ENCODE assay signal across 26 cellular contexts in genomic region chr3:117114517-117115265, GRCh38.
A peak's percentile ranks its signal among the peaks of the same experiment; 100 is the strongest.
DNase-seq lines count a peak whose midpoint lies in the region; ATAC-seq, FAIRE-seq and TF ChIP-seq lines count a peak whose summit lies in the region.
"Had no signal": no experiment of that assay in that cellular context is flagged by ENCODE, and none has a peak within 500 bp of the region (broad histone marks: within the 10 kb centered on the region; RNA-seq: fewer than 3 reads in every experiment).

No MANE protein-coding gene starts in this region.

- no peak overlapping the region for H3K4me2 ChIP-seq in H9 (ENCODE audit: insufficient read depth, insufficient read length, low read length)
- H3K4me2 ChIP-seq in H1 (ENCODE audit: insufficient read depth in 1 of 2, low read depth in 2 of 2, low read length in 2 of 2), result peak overlapping the region; percentile 15 to 16; a peak in 1 of 4 replicates
- peak overlapping the region; percentile 50 for H3K4me2 ChIP-seq in neural progenitor cell
- H3K4me2 ChIP-seq: BLaER1 had no signal

- H3K4ac ChIP-seq in H9 (ENCODE audit: low read depth, low read length) (no peak overlapping the region), H1 (replicated peaks; ENCODE audit: insufficient read length, low read depth, low read length) (no peak overlapping the region)

- POLR2A ChIA-PET in H1 (lab: Charles Lee; ENCODE audit: partially characterized antibody), result interaction anchor here (0.7 kb wide), 1 partner anchor 19 kb away, joined by 3 read pairs; no protein-coding TSS in a partner anchor

- no peak overlapping the region for H3K18ac ChIP-seq in H9 (ENCODE audit: insufficient read length, low read depth, low read length)
- H3K18ac ChIP-seq in H1 (ENCODE audit: extremely low read depth, low read length), result no peak overlapping the region

- H4K20me1 ChIP-seq in H9 (ENCODE audit: control insufficient read depth, insufficient read depth, insufficient read length), result no peaks in the 10 kb centered on the region
- no peaks in the 10 kb centered on the region for H4K20me1 ChIP-seq in H1 (replicated peaks in 1 of 2; ENCODE audit: control insufficient read depth in 1 of 2, insufficient read depth in 2 of 2, low read length in 2 of 2)
- H4K20me1 ChIP-seq in neural progenitor cell (ENCODE audit: low read depth), result no peaks in the 10 kb centered on the region
- H4K20me1 ChIP-seq: BLaER1 had no signal

- no peak overlapping the region for H3K56ac ChIP-seq in H9 (ENCODE audit: insufficient read length, low read depth, low read length)
- no peak overlapping the region for H3K56ac ChIP-seq in H1 (replicated peaks; ENCODE audit: insufficient read length, low read depth, low read length)

- H3K4me1 ChIP-seq in H9 (ENCODE audit: insufficient read depth, low read length), result peaks cover 8% of the 10 kb centered on the region; the same call in 1 of the 2 replicates
- H3K4me1 ChIP-seq in H1 (replicated peaks in 1 of 4; ENCODE audit: control insufficient read depth in 3 of 4, insufficient read depth in 4 of 4, low read length in 3 of 4), result peaks cover 0 to 6% (median 4%) of the 10 kb centered on the region in 4 experiments; a peak in 3 of 7 replicates
- H3K4me1 ChIP-seq in neural progenitor cell, result peaks cover 25% of the 10 kb centered on the region
- H3K4me1 ChIP-seq: BLaER1 had no signal

- TF ChIP-seq CTCF in H9 (conservative IDR thresholded peaks at IDR 0.05) (no peak), H1 (IDR thresholded peaks at IDR 0.05; ENCODE audit: control extremely low read depth in 1 of 3, insufficient read depth in 1 of 3, low read depth in 1 of 3, low read length in 3 of 3) (no peak), neural progenitor cell (IDR thresholded peaks at IDR 0.05) (no peak)

- H4K8ac ChIP-seq in H9 (replicated peaks; ENCODE audit: insufficient read length, low read depth, low read length) (no peak overlapping the region), H1 (ENCODE audit: extremely low read depth, insufficient read depth, low read length) (no peak overlapping the region)

- H2BK20ac ChIP-seq in H9 (ENCODE audit: low read depth, low read length, poor library complexity, severe bottlenecking) (no peak overlapping the region), H1 (ENCODE audit: low read length) (no peak overlapping the region)

- H3K23me2 ChIP-seq in H9 (ENCODE audit: insufficient read length, low read depth, low read length, poor library complexity, severe bottlenecking) (no peaks in the 10 kb centered on the region), H1 (ENCODE audit: low read depth, low read length) (no peaks in the 10 kb centered on the region)

- no peaks in the 10 kb centered on the region for H3K9me3 Mint-ChIP-seq in H9
- no peaks in the 10 kb centered on the region for H3K9me3 Mint-ChIP-seq in neural progenitor cell

- H3K4me3 Mint-ChIP-seq in H9 (no peak overlapping the region), neural progenitor cell (no peak overlapping the region)
- H3K4me3 Mint-ChIP-seq: CD4-positive, CD25-positive, alpha-beta regulatory T cell had no signal

- FAIRE-seq in H1 (lab: Jason Lieb, UNC), result no peak
- FAIRE-seq: D721Med, G401.6, H54, K562, RCC 7860 had no signal

- H2BK15ac ChIP-seq in H9 (ENCODE audit: low read depth, low read length) (no peak overlapping the region), H1 (ENCODE audit: low read length) (no peak overlapping the region)

- H2AK5ac ChIP-seq in H9 (ENCODE audit: insufficient read length, low read length), result no peak overlapping the region
- no peak overlapping the region for H2AK5ac ChIP-seq in H1 (ENCODE audit: low read depth, low read length)

- H3F3A ChIP-seq in neural progenitor cell (ENCODE audit: low read depth), result peaks cover 10% of the 10 kb centered on the region

- TF ChIP-seq EP300 in H1 (IDR thresholded peaks at IDR 0.05; ENCODE audit: borderline replicate concordance in 1 of 2, low read depth in 2 of 2, low read length in 2 of 2), result no peak

- H2AFZ ChIP-seq in H9 (ENCODE audit: low read length), result no peak overlapping the region
- H2AFZ ChIP-seq in H1 (ENCODE audit: low read length), result no peak overlapping the region
- peak overlapping the region; percentile 1 for H2AFZ ChIP-seq in neural progenitor cell (replicated peaks)

- H3K27ac Mint-ChIP-seq in H9 (peak overlapping the region; percentile 11 to 93 (median 23); a peak in 4 of 7 replicates), neural progenitor cell (no peak overlapping the region)
- H3K27ac Mint-ChIP-seq: CD4-positive, CD25-positive, alpha-beta regulatory T cell had no signal

- no peaks in the 10 kb centered on the region for H3K9me3 ChIP-seq in H9 (ENCODE audit: control insufficient read depth, low read depth, low read length)
- H3K9me3 ChIP-seq in SK-N-MC (ENCODE audit: low read depth, low read length), result no peaks in the 10 kb centered on the region
- H3K9me3 ChIP-seq in H1 (ENCODE audit: insufficient read depth in 2 of 2, low read depth in 1 of 2, low read length in 1 of 2), result no peaks in the 10 kb centered on the region
- H3K9me3 ChIP-seq in neural progenitor cell (ENCODE audit: low read depth), result no peaks in the 10 kb centered on the region
- H3K9me3 ChIP-seq: BLaER1 had no signal

- H2BK5ac ChIP-seq in H9 (ENCODE audit: insufficient read length, low read length) (no peak overlapping the region), H1 (ENCODE audit: low read depth, low read length) (no peak overlapping the region)

- CTCF ChIA-PET in H1 (lab: Charles Lee; ENCODE audit: partially characterized antibody), result interaction anchor here (1.0 to 1.2 kb wide), 2 partner anchors 13 to 55 kb away, joined by 3 read pairs; no protein-coding TSS in a partner anchor

- H3K27ac ChIP-seq in H9 (ENCODE audit: insufficient read length, low read depth, low read length) (peak overlapping the region; percentile 74), SK-N-MC (peak overlapping the region; percentile 98), H1 (ENCODE audit: low read depth, low read length) (no peak overlapping the region), neural progenitor cell (peak overlapping the region; percentile 48)
- H3K27ac ChIP-seq: BLaER1 had no signal

- no peak overlapping the region for H3T11ph ChIP-seq in H9 (ENCODE audit: low read length)

- H3K4me3 ChIP-seq in SK-N-MC, result peak overlapping the region; percentile 70
- 0 out of 8 replicates have a peak overlapping the region, but pooled peaks of 1 of the 4 experiments have one; percentile 5 for H3K4me3 ChIP-seq in H1 (ENCODE audit: extremely low read depth in 1 of 4, insufficient read depth in 2 of 4, low read depth in 3 of 4, low read length in 4 of 4)
- H3K4me3 ChIP-seq in neural progenitor cell, result no peak overlapping the region
- H3K4me3 ChIP-seq: BLaER1, K562 had no signal

- H3K9ac ChIP-seq in H9 (ENCODE audit: extremely low read depth, insufficient read length, low read length) (no peak overlapping the region), SK-N-MC (ENCODE audit: insufficient read length) (peak overlapping the region; percentile 52), H1 (replicated peaks in 1 of 4; ENCODE audit: extremely low read depth in 1 of 4, low read depth in 3 of 4, low read length in 3 of 4) (no peak overlapping the region), neural progenitor cell (no peak overlapping the region)
- H3K9ac ChIP-seq: BLaER1 had no signal

- H3K14ac ChIP-seq in H9 (ENCODE audit: insufficient read depth, low read length) (no peak overlapping the region), H1 (ENCODE audit: insufficient read length) (no peak overlapping the region)

- no peak overlapping the region for H2BK12ac ChIP-seq in H9 (ENCODE audit: insufficient read length, low read depth, low read length)
- H2BK12ac ChIP-seq in H1 (ENCODE audit: low read depth, low read length), result peak overlapping the region; percentile 32; the same call in 1 of the 2 replicates

- peaks cover 23 to 34% of the 10 kb centered on the region in 2 experiments for H3K4me1 Mint-ChIP-seq in H9
- peaks cover 20% of the 10 kb centered on the region for H3K4me1 Mint-ChIP-seq in neural progenitor cell
- H3K4me1 Mint-ChIP-seq: CD4-positive, CD25-positive, alpha-beta regulatory T cell had no signal

- H3K23ac ChIP-seq in H9 (ENCODE audit: insufficient read length, low read depth, low read length) (no peak overlapping the region), H1 (ENCODE audit: insufficient read length) (no peak overlapping the region)

- H3K36me3 ChIP-seq in SK-N-MC (ENCODE audit: insufficient read depth, low read length) (no peaks in the 10 kb centered on the region), H1 (ENCODE audit: control insufficient read depth in 2 of 4, insufficient read depth in 4 of 4, low read length in 3 of 4) (no peaks in the 10 kb centered on the region), neural progenitor cell (no peaks in the 10 kb centered on the region)
- H3K36me3 ChIP-seq: BLaER1 had no signal

- no peak for DNase-seq in H9
- peak; percentile 76 for DNase-seq in SK-N-MC (ENCODE audit: low read depth, low spot score)
- peak in 1 of 2 experiments; percentile 5 for DNase-seq in H1 (ENCODE audit: low read depth in 1 of 2, low spot score in 2 of 2)
- peak; percentile 16 for DNase-seq in neural progenitor cell (ENCODE audit: low spot score)
- DNase-seq in activated CD4-positive, alpha-beta T cell treated with anti-CD3 and anti-CD28 coated beads, Interleukin-2, amount 50 U/mL, for 1 hour, result no peak
- DNase-seq: CD4-positive, CD25-positive, alpha-beta regulatory T cell; DMS53; Kasumi-1; MV-4-11; NCI-H1105; NCI-H1436 treated with DMSO at 0.1 percent for 48 hours; NCI-H2171 treated with DMSO at 0.1 percent for 48 hours; NCI-H345; NCI-H510A treated with DMSO at 0.1 percent for 48 hours; NCI-H748 treated with DMSO at 0.1 percent for 48 hours; SIG-M5 had no signal

- H3K27me3 Mint-ChIP-seq in H9 (ENCODE audit: low read depth) (no peaks in the 10 kb centered on the region), neural progenitor cell (ENCODE audit: insufficient read depth, low read depth) (peaks cover 2% of the 10 kb centered on the region)
- H3K27me3 Mint-ChIP-seq: CD4-positive, CD25-positive, alpha-beta regulatory T cell had no signal

- H2BK120ac ChIP-seq in H9 (ENCODE audit: low read depth, low read length, poor library complexity, severe bottlenecking) (no peak overlapping the region), H1 (replicated peaks; ENCODE audit: low read depth, low read length) (no peak overlapping the region)

- H3K36me3 Mint-ChIP-seq in H9 (ENCODE audit: insufficient read depth in 1 of 3, low read depth in 3 of 3), result no peaks in the 10 kb centered on the region
- no peaks in the 10 kb centered on the region for H3K36me3 Mint-ChIP-seq in neural progenitor cell
- H3K36me3 Mint-ChIP-seq: CD4-positive, CD25-positive, alpha-beta regulatory T cell had no signal

- H4K91ac ChIP-seq in H9 (ENCODE audit: insufficient read length, low read depth, low read length) (no peak overlapping the region), H1 (replicated peaks; ENCODE audit: insufficient read length, low read length) (no peak overlapping the region)

- H3K79me2 ChIP-seq in H9 (ENCODE audit: insufficient read depth, low read length) (no peaks in the 10 kb centered on the region), H1 (ENCODE audit: control insufficient read depth in 1 of 2, insufficient read depth in 2 of 2, low read length in 2 of 2) (no peaks in the 10 kb centered on the region), neural progenitor cell (ENCODE audit: low read depth) (no peaks in the 10 kb centered on the region)

- WGBS in H9 (ENCODE audit: extremely low coverage, insufficient read length, low lambda C conversion rate), result no CpG with 5 or more reads among the region's 5 CpGs
- 54% methylated on average over 5 of the region's 5 CpGs; no CpG with 5 or more reads in 1 of the 2 experiments for WGBS in H1 (ENCODE audit: extremely low coverage in 1 of 2, insufficient coverage in 1 of 2, insufficient read length in 1 of 2, insufficient replicate concordance in 2 of 2, low coverage in 1 of 2, low lambda C conversion rate in 2 of 2, missing lambda C conversion rate in 1 of 2), 2 experiments

- H3K27me3 ChIP-seq in H9 (ENCODE audit: insufficient read depth, low read length), result no peaks in the 10 kb centered on the region
- H3K27me3 ChIP-seq in H1 (replicated peaks in 1 of 4; ENCODE audit: control insufficient read depth in 3 of 4, extremely low read depth in 1 of 4, insufficient read depth in 3 of 4, low read length in 3 of 4), result peaks cover 0 to 1% (median 0%) of the 10 kb centered on the region in 4 experiments; a peak in 1 of 7 replicates
- no peaks in the 10 kb centered on the region for H3K27me3 ChIP-seq in neural progenitor cell
- H3K27me3 ChIP-seq: BLaER1 had no signal

- no peak for TF ChIP-seq RAD21 in H1 (IDR thresholded peaks at IDR 0.05 in 1 of 2, conservative IDR thresholded peaks at IDR 0.05 in 1 of 2; ENCODE audit: low read depth in 2 of 2, low read length in 2 of 2)

- ATAC-seq in HG03439 (IDR thresholded peaks at IDR 0.05; ENCODE audit: unreplicated experiment) (no peak), HG02852 (IDR thresholded peaks at IDR 0.05; ENCODE audit: unreplicated experiment) (no peak), GM21737 (IDR thresholded peaks at IDR 0.05; ENCODE audit: unreplicated experiment) (no peak)
- ATAC-seq: K562, SK-N-SH treated with all-trans-retinoic acid at 6 μM for 48 hours had no signal

- TF ChIP-seq POLR2A in H1 (IDR thresholded peaks at IDR 0.05; ENCODE audit: control extremely low read depth in 1 of 2, low read depth in 2 of 2, low read length in 2 of 2), result no peak

- H4K5ac ChIP-seq in H9 (ENCODE audit: insufficient read length, low read depth, low read length) (no peak overlapping the region), H1 (ENCODE audit: insufficient read length, low read depth, low read length) (no peak overlapping the region)

- no peaks in the 10 kb centered on the region for H3K79me1 ChIP-seq in H9 (ENCODE audit: insufficient read depth, low read depth, low read length, poor library complexity, severe bottlenecking)
- H3K79me1 ChIP-seq in H1 (ENCODE audit: low read depth, low read length), result no peaks in the 10 kb centered on the region

Comparison
In these comparisons a context has a peak if more than half of its experiments do, and no peak if none do; other contexts are left out.
1. DNase-seq: peak in SK-N-MC (single experiment) and neural progenitor cell (single experiment); none in H9 (single experiment) and activated CD4-positive, alpha-beta T cell treated with anti-CD3 and anti-CD28 coated beads, Interleukin-2, amount 50 U/mL, for 1 hour (single experiment).